ENCODE assay signal across 8 cellular contexts in genomic region chr14:66507722-66508546, GRCh38. TPM values are rescaled to one million over a fixed set of nuclear protein-coding genes. Genes with fewer than 3 reads are reported as not detected.
DNase-seq lines count a peak whose midpoint lies in the region; TF ChIP-seq lines count a peak whose summit lies in the region.

Gene GPHN (plus strand): TSS chr14:66508147.

- peak within 1 kb of the TSS; percentile 97 for H3K14ac ChIP-seq in neuronal stem cell (ENCODE audit: low read length)

- H3K4me1 ChIP-seq in SJSA1 (replicated peaks) (peaks cover 16% of the 10 kb centered on the region), neuronal stem cell (ENCODE audit: control insufficient read depth in 2 of 2, insufficient read depth in 1 of 2, low read depth in 1 of 2, low read length in 2 of 2) (peaks cover 3 to 6% of the 10 kb centered on the region in 2 donors)

- H3K27me3 ChIP-seq in SJSA1 (replicated peaks): peaks cover 26% of the 10 kb centered on the region
- no peaks in the 10 kb centered on the region for H3K27me3 ChIP-seq in neuronal stem cell (ENCODE audit: control insufficient read depth in 3 of 3, insufficient read depth in 3 of 3, low read depth in 1 of 3, low read length in 3 of 3)

- H3K27ac ChIP-seq in SJSA1: no peak within 1 kb of the TSS
- peak within 1 kb of the TSS; percentile 98 for H3K27ac ChIP-seq in neuronal stem cell (replicated peaks; ENCODE audit: low read length)

- H4K91ac ChIP-seq in neuronal stem cell (ENCODE audit: low read depth, low read length, poor library complexity): peak within 1 kb of the TSS; percentile 53

- H3K18ac ChIP-seq in neuronal stem cell (ENCODE audit: low read length): peak within 1 kb of the TSS; percentile 98

- peak within 1 kb of the TSS; percentile 96 for H2BK5ac ChIP-seq in neuronal stem cell (ENCODE audit: low read length)

- peak within 1 kb of the TSS; percentile 90 for H2AK5ac ChIP-seq in neuronal stem cell (ENCODE audit: low read depth, low read length)

- WGBS in neuronal stem cell (ENCODE audit: extremely low coverage in 2 of 2, insufficient read length in 2 of 2, insufficient replicate concordance in 1 of 2), 2 donors: no CpG with 5 or more reads among the region's 91 CpGs

- DNase-seq in EL (peak; percentile 99), GOT3 (lab: John Stamatoyannopoulos, UW) (peak; percentile 62), LoVo (ENCODE audit: low spot score) (peak; percentile 98), SJSA1 (ENCODE audit: low read depth in 1 of 2, low spot score in 2 of 2) (peak; percentile 65 to 72), foreskin melanocyte (peak; percentile 99), neuronal stem cell (ENCODE audit: low spot score) (peak; percentile 93)
- peak; percentile 91 for DNase-seq in activated naive CD4-positive, alpha-beta T cell treated with Interleukin-2 at 50 U/mL for 16 hours

- H3K9ac ChIP-seq in neuronal stem cell (ENCODE audit: low read depth, low read length, poor library complexity): peak within 1 kb of the TSS; percentile 97

- no peak for TF ChIP-seq CTCF in subcutaneous adipose tissue (IDR thresholded peaks at IDR 0.05; ENCODE audit: low read depth)

- H3K4me3 ChIP-seq in SJSA1 (peak within 1 kb of the TSS; percentile 43), neuronal stem cell (ENCODE audit: low read length in 2 of 2) (peak within 1 kb of the TSS; percentile 85 to 100)

- peaks cover 7% of the 10 kb centered on the region for H3K79me1 ChIP-seq in neuronal stem cell (ENCODE audit: low read depth, low read length)

- H2BK12ac ChIP-seq in neuronal stem cell (ENCODE audit: low read length): peak within 1 kb of the TSS; percentile 58

- H4K8ac ChIP-seq in neuronal stem cell (ENCODE audit: low read depth, low read length): peak within 1 kb of the TSS; percentile 48

- H3K4ac ChIP-seq in neuronal stem cell (ENCODE audit: low read length): no peak within 1 kb of the TSS

- H3K36me3 ChIP-seq in SJSA1 (no peaks in the 10 kb centered on the region), neuronal stem cell (replicated peaks in 1 of 2; ENCODE audit: control insufficient read depth in 2 of 2, insufficient read depth in 2 of 2, low read length in 2 of 2) (no peaks in the 10 kb centered on the region)

- peak within 1 kb of the TSS; percentile 61 for H2BK120ac ChIP-seq in neuronal stem cell (ENCODE audit: low read depth, low read length)

- H3K9me3 ChIP-seq in SJSA1 (replicated peaks) (no peaks in the 10 kb centered on the region), neuronal stem cell (replicated peaks in 1 of 2; ENCODE audit: control insufficient read depth in 2 of 2, insufficient read depth in 1 of 2, low read depth in 1 of 2, low read length in 2 of 2) (no peaks in the 10 kb centered on the region)

- H2BK15ac ChIP-seq in neuronal stem cell (ENCODE audit: low read length): peak within 1 kb of the TSS; percentile 96

- H3K4me2 ChIP-seq in neuronal stem cell (ENCODE audit: insufficient read depth, low read length, poor library complexity, severe bottlenecking): peak within 1 kb of the TSS; percentile 94

- H3K23ac ChIP-seq in neuronal stem cell (ENCODE audit: low read depth, low read length, poor library complexity): peak within 1 kb of the TSS; percentile 97

- peak within 1 kb of the TSS; percentile 93 for H2AFZ ChIP-seq in neuronal stem cell (ENCODE audit: low read length)

RNA-seq across cellular contexts. Expression of gene GPHN, which starts in this region (rescaled TPM):
- 0.13 and 2.2 TPM in 2 replicates for total RNA-seq in SJSA1 (2014; rRNA removed; shearing (Covaris generic))
- 21.1 TPM for polyA plus RNA-seq in neuronal stem cell (2013, experiment 1 of 2)
- 20.2 TPM for polyA plus RNA-seq in neuronal stem cell (2013, experiment 2 of 2)
- total RNA-seq in subcutaneous adipose tissue: 10 to 100 TPM; 18.0 to 38.2 (median 20.5) TPM
